ENCODE assay signal across 8 cellular contexts in genomic region chr14:75577724-75578098, GRCh38.
A peak's percentile ranks its signal among the peaks of the same experiment; 100 is the strongest.
DNase-seq lines count a peak whose midpoint lies in the region; ATAC-seq and TF ChIP-seq lines count a peak whose summit lies in the region.

No MANE protein-coding gene starts in this region.

- peak; percentile 89 for TF ChIP-seq CTCF in choroid plexus epithelial cell (conservative IDR thresholded peaks at IDR 0.05; ENCODE audit: low read depth, low read length)

- DNase-seq in NCI-H1417 (lab: John Stamatoyannopoulos, UW) (peak; percentile 65 to 82 (median 76)), NCI-H1417 treated with DMSO at 0.1 percent for 48 hours (lab: John Stamatoyannopoulos, UW) (no peak), NCI-H226 (peak; percentile 73), choroid plexus epithelial cell (ENCODE audit: low read depth) (peak; percentile 92), kidney glomerular epithelial cell (lab: John Stamatoyannopoulos, UW) (peak; percentile 73)
- peak; percentile 58 for DNase-seq in activated CD4-positive, alpha-beta T cell treated with anti-CD3 and anti-CD28 coated beads for 1 hour
- DNase-seq in stimulated activated CD4-positive, alpha-beta T cell treated with anti-CD3 and anti-CD28 coated beads, Interleukin-15, amount 100 ng/mL, for 1 hour (ENCODE audit: low read depth in 1 of 2, low spot score in 1 of 2) = peak; percentile 39 to 57

- peak overlapping the region; percentile 83 for H3K4me3 ChIP-seq in choroid plexus epithelial cell (ENCODE audit: low read depth, low read length)

- peak; percentile 80 for ATAC-seq in HG02943 (IDR thresholded peaks at IDR 0.05; ENCODE audit: low read depth, unreplicated experiment)
